10 cellular contexts compared by ENCODE assay signal in genomic region chr4:84497835-84498202, GRCh38. TPM values are rescaled to one million over a fixed set of nuclear protein-coding genes. Genes with fewer than 3 reads are reported as not detected.
DNase-seq lines count a peak whose midpoint lies in the region; ATAC-seq and TF ChIP-seq lines count a peak whose summit lies in the region.
"Had no signal": no experiment of that assay in that cellular context is flagged by ENCODE, and none has a peak within 500 bp of the region (broad histone marks: within the 10 kb centered on the region; RNA-seq: fewer than 3 reads in every experiment).

No MANE protein-coding gene starts in this region.

- no peak overlapping the region for H3K9ac ChIP-seq in duodenal mucosa (ENCODE audit: low read depth in 1 of 2, low read length in 2 of 2)

- H3K27me3 Mint-ChIP-seq in naive thymus-derived CD8-positive, alpha-beta T cell = peaks cover 63 to 92% (median 75%) of the 10 kb centered on the region in 5 donors
- peaks cover 87% of the 10 kb centered on the region for H3K27me3 Mint-ChIP-seq in activated CD8-positive, alpha-beta memory T cell treated with anti-CD3 and anti-CD28 coated beads, Interleukin-2, amount 10 ng/mL, durations not matched to agents 7 days and 5 days

- H3K27ac Mint-ChIP-seq in naive thymus-derived CD8-positive, alpha-beta T cell = no peak overlapping the region
- H3K27ac Mint-ChIP-seq in activated CD8-positive, alpha-beta memory T cell treated with anti-CD3 and anti-CD28 coated beads, Interleukin-2, amount 10 ng/mL, durations not matched to agents 7 days and 5 days = no peak overlapping the region

- H3K9me3 ChIP-seq in heart right ventricle (no peaks in the 10 kb centered on the region), duodenal mucosa (ENCODE audit: control insufficient read depth in 1 of 2, low read length in 2 of 2) (no peaks in the 10 kb centered on the region), uterus (no peaks in the 10 kb centered on the region)

- H3K27ac ChIP-seq in heart right ventricle = no peak overlapping the region
- no peak overlapping the region for H3K27ac ChIP-seq in duodenal mucosa (ENCODE audit: low read depth, low read length)
- H3K27ac ChIP-seq in uterus = no peak overlapping the region
- H3K27ac ChIP-seq: epithelial cell of prostate had no signal

- 1 to 4% methylated on average over 33 of the region's 34 CpGs for WGBS in heart right ventricle, 2 donors

- CTCF ChIA-PET in activated CD8-positive, alpha-beta memory T cell treated with anti-CD3 and anti-CD28 coated beads, Interleukin-2, amount 10 ng/mL, durations not matched to agents 7 days and 5 days (lab: Charles Lee) = interaction anchor here (1.7 kb wide), 1 partner anchor 16 kb away, joined by 4 read pairs; no protein-coding TSS in a partner anchor

- POLR2A ChIA-PET in naive thymus-derived CD8-positive, alpha-beta T cell (lab: Charles Lee) = no interaction called here

- TF ChIP-seq CTCF in heart right ventricle (IDR thresholded peaks at IDR 0.05) (no peak), uterus (IDR thresholded peaks at IDR 0.05) (no peak)

- no peak for TF ChIP-seq POLR2A in uterus (IDR thresholded peaks at IDR 0.05)

- H3K4me1 Mint-ChIP-seq in naive thymus-derived CD8-positive, alpha-beta T cell = peaks cover 13 to 40% (median 31%) of the 10 kb centered on the region in 4 donors
- peaks cover 15% of the 10 kb centered on the region for H3K4me1 Mint-ChIP-seq in activated CD8-positive, alpha-beta memory T cell treated with anti-CD3 and anti-CD28 coated beads, Interleukin-2, amount 10 ng/mL, durations not matched to agents 7 days and 5 days

- ATAC-seq in heart right ventricle = peak in 1 of 8 donors; percentile 48
- ATAC-seq in naive thymus-derived CD8-positive, alpha-beta T cell = no peak
- no peak for ATAC-seq in activated CD8-positive, alpha-beta memory T cell treated with anti-CD3 and anti-CD28 coated beads, Interleukin-2, amount 10 ng/mL, durations not matched to agents 7 days and 5 days
- no peak for ATAC-seq in GM19397 (IDR thresholded peaks at IDR 0.05; ENCODE audit: unreplicated experiment)
- ATAC-seq in GM21390 (IDR thresholded peaks at IDR 0.05; ENCODE audit: unreplicated experiment) = no peak

- intact Hi-C loops in heart right ventricle (cut with DNase I) (loop anchor here in 1 of 10 donors (5.0 kb wide), 1 partner anchor 851 kb away; no protein-coding TSS in a partner anchor), cardiac septum (cut with DNase I) (no loop called here), uterus (cut with DNase I; ENCODE audit: low total_unique reads) (no loop called here)

- H3K27me3 ChIP-seq in heart right ventricle (peaks cover 75 to 100% (median 100%) of the 10 kb centered on the region in 7 donors), duodenal mucosa (ENCODE audit: control insufficient read depth in 1 of 2, insufficient read depth in 2 of 2, low read length in 2 of 2) (peaks cover 92 to 100% of the 10 kb centered on the region in 2 donors), uterus (peaks cover 71 to 92% of the 10 kb centered on the region in 2 donors)

- H3K36me3 Mint-ChIP-seq in naive thymus-derived CD8-positive, alpha-beta T cell = peaks cover 17 to 32% (median 22%) of the 10 kb centered on the region in 3 donors
- H3K36me3 Mint-ChIP-seq in activated CD8-positive, alpha-beta memory T cell treated with anti-CD3 and anti-CD28 coated beads, Interleukin-2, amount 10 ng/mL, durations not matched to agents 7 days and 5 days = peaks cover 5% of the 10 kb centered on the region

- no peaks in the 10 kb centered on the region for H3K36me3 ChIP-seq in heart right ventricle
- H3K36me3 ChIP-seq in duodenal mucosa (ENCODE audit: control insufficient read depth in 1 of 2, insufficient read depth in 2 of 2, low read length in 2 of 2) = no peaks in the 10 kb centered on the region
- no peaks in the 10 kb centered on the region for H3K36me3 ChIP-seq in uterus

- H3K4me3 Mint-ChIP-seq in naive thymus-derived CD8-positive, alpha-beta T cell = peak overlapping the region in 7 of 10 donors; percentile 10 to 90 (median 84)
- no peak overlapping the region for H3K4me3 Mint-ChIP-seq in activated CD8-positive, alpha-beta memory T cell treated with anti-CD3 and anti-CD28 coated beads, Interleukin-2, amount 10 ng/mL, durations not matched to agents 7 days and 5 days

- no peak for DNase-seq in heart right ventricle
- no peak for DNase-seq in cardiac septum (ENCODE audit: low spot score)
- no peak for DNase-seq in naive thymus-derived CD8-positive, alpha-beta T cell
- no peak for DNase-seq in uterus
- no peak for DNase-seq in activated CD8-positive, alpha-beta memory T cell treated with anti-CD3 and anti-CD28 coated beads, Interleukin-2, amount 10 ng/mL, durations not matched to agents 7 days and 5 days
- DNase-seq: activated CD4-positive, alpha-beta T cell treated with anti-CD3 and anti-CD28 coated beads, Interleukin-2, amount 50 U/mL, for 4 hours had no signal

- H3K4me1 ChIP-seq in heart right ventricle = peaks cover 9 to 50% (median 32%) of the 10 kb centered on the region in 9 donors
- peaks cover 10 to 20% of the 10 kb centered on the region in 2 donors for H3K4me1 ChIP-seq in duodenal mucosa (ENCODE audit: control insufficient read depth in 1 of 2, insufficient read depth in 2 of 2, low read length in 2 of 2)
- H3K4me1 ChIP-seq in uterus = peaks cover 0 to 24% of the 10 kb centered on the region in 2 donors

- H3K4me3 ChIP-seq in heart right ventricle (peak overlapping the region; percentile 11 to 56 (median 42)), duodenal mucosa (ENCODE audit: low read depth in 1 of 2, low read length in 2 of 2) (peak overlapping the region; percentile 51 to 61), uterus (peak overlapping the region; percentile 11 to 30)

- H3K9me3 Mint-ChIP-seq in naive thymus-derived CD8-positive, alpha-beta T cell = peaks cover 0 to 59% (median 17%) of the 10 kb centered on the region in 9 donors
- no peaks in the 10 kb centered on the region for H3K9me3 Mint-ChIP-seq in activated CD8-positive, alpha-beta memory T cell treated with anti-CD3 and anti-CD28 coated beads, Interleukin-2, amount 10 ng/mL, durations not matched to agents 7 days and 5 days (ENCODE audit: low read depth)

RNA-seq across cellular contexts. Expression of gene NKX6-1, which starts 1.3 kb away (rescaled TPM):
- not detected for total RNA-seq in heart right ventricle
- not detected for polyA plus RNA-seq in heart right ventricle
- total RNA-seq in cardiac septum = 0.22 TPM
- total RNA-seq in naive thymus-derived CD8-positive, alpha-beta T cell = not detected
- polyA plus RNA-seq in naive thymus-derived CD8-positive, alpha-beta T cell = not detected
- total RNA-seq in uterus = not detected
- not detected for total RNA-seq in activated CD8-positive, alpha-beta memory T cell treated with anti-CD3 and anti-CD28 coated beads, Interleukin-2, amount 10 ng/mL, durations not matched to agents 7 days and 5 days
